Comparison of ENCODE assay signal across 16 cellular contexts in genomic region chr5:8633259-8633658, GRCh38.
DNase-seq lines count a peak whose midpoint lies in the region; ATAC-seq and TF ChIP-seq lines count a peak whose summit lies in the region.
"Had no signal": no experiment of that assay in that cellular context is flagged by ENCODE, and none has a peak within 500 bp of the region (broad histone marks: within the 10 kb centered on the region; RNA-seq: fewer than 3 reads in every experiment).

No MANE protein-coding gene starts in this region.

- H3K27ac Mint-ChIP-seq in type B pancreatic cell, result peak overlapping the region; percentile 61
- H3K27ac Mint-ChIP-seq: CD4-positive, CD25-positive, alpha-beta regulatory T cell had no signal

- no peaks in the 10 kb centered on the region for H3K9me3 ChIP-seq in adipocyte (ENCODE audit: control insufficient read depth, low read length)
- H3K9me3 ChIP-seq: Caco-2, HAP-1, SJCRH30 had no signal

- ATAC-seq in activated T-cell treated with anti-CD3 and anti-CD28 coated beads, Interleukin-2, amount 50 U/mL, for 4 hours, result no peak

- peaks cover 13% of the 10 kb centered on the region for H3K4me1 Mint-ChIP-seq in type B pancreatic cell (ENCODE audit: unreplicated experiment)
- no peaks in the 10 kb centered on the region for H3K4me1 Mint-ChIP-seq in activated T-cell treated with anti-CD3 and anti-CD28 coated beads, Interleukin-2, amount 50 U/mL, for 4 hours (ENCODE audit: low read depth)
- H3K4me1 Mint-ChIP-seq: CD4-positive, CD25-positive, alpha-beta regulatory T cell had no signal

- no peaks in the 10 kb centered on the region for H3K4me1 ChIP-seq in adipocyte (ENCODE audit: control insufficient read depth, insufficient read depth, low read length)
- H3K4me1 ChIP-seq: Caco-2, HAP-1, SJCRH30 had no signal

- no peaks in the 10 kb centered on the region for H3K27me3 ChIP-seq in adipocyte (replicated peaks; ENCODE audit: control insufficient read depth, insufficient read depth, low read length)
- H3K27me3 ChIP-seq: SJCRH30 had no signal

- H3K27me3 Mint-ChIP-seq in type B pancreatic cell, result no peaks in the 10 kb centered on the region
- no peaks in the 10 kb centered on the region for H3K27me3 Mint-ChIP-seq in activated T-cell treated with anti-CD3 and anti-CD28 coated beads, Interleukin-2, amount 50 U/mL, for 4 hours (ENCODE audit: low read depth)
- H3K27me3 Mint-ChIP-seq: CD4-positive, CD25-positive, alpha-beta regulatory T cell had no signal

- H3K4me3 Mint-ChIP-seq in type B pancreatic cell, result peak overlapping the region; percentile 34
- no peak overlapping the region for H3K4me3 Mint-ChIP-seq in activated T-cell treated with anti-CD3 and anti-CD28 coated beads, Interleukin-2, amount 50 U/mL, for 4 hours
- H3K4me3 Mint-ChIP-seq: CD4-positive, CD25-positive, alpha-beta regulatory T cell had no signal

- H3K9ac ChIP-seq in adipocyte (ENCODE audit: low read length), result no peak overlapping the region

- no peak for TF ChIP-seq CTCF in fibroblast of the aortic adventitia (IDR thresholded peaks at IDR 0.05; ENCODE audit: insufficient read depth, low read length)
- no peak for TF ChIP-seq CTCF in type B pancreatic cell (conservative IDR thresholded peaks at IDR 0.05)

- peaks cover 9% of the 10 kb centered on the region for H3K9me3 Mint-ChIP-seq in type B pancreatic cell
- H3K9me3 Mint-ChIP-seq in activated T-cell treated with anti-CD3 and anti-CD28 coated beads, Interleukin-2, amount 50 U/mL, for 4 hours, result peaks cover 8% of the 10 kb centered on the region

- no peaks in the 10 kb centered on the region for H3K36me3 Mint-ChIP-seq in type B pancreatic cell
- H3K36me3 Mint-ChIP-seq in activated T-cell treated with anti-CD3 and anti-CD28 coated beads, Interleukin-2, amount 50 U/mL, for 4 hours (ENCODE audit: insufficient read depth), result no peaks in the 10 kb centered on the region
- H3K36me3 Mint-ChIP-seq: CD4-positive, CD25-positive, alpha-beta regulatory T cell had no signal

- peak; percentile 39 for DNase-seq in DMS 273 (lab: John Stamatoyannopoulos, UW; ENCODE audit: unreplicated experiment)
- DNase-seq in DMS 273 treated with DMSO at 0.1 percent for 48 hours (lab: John Stamatoyannopoulos, UW), result no peak
- peak; percentile 30 for DNase-seq in adipocyte (ENCODE audit: low read depth)
- DNase-seq in fibroblast of the aortic adventitia (ENCODE audit: low read depth), result peak; percentile 22
- no peak for DNase-seq in type B pancreatic cell (ENCODE audit: extremely low spot score, unreplicated experiment)
- no peak for DNase-seq in activated gamma-delta T cell (lab: John Stamatoyannopoulos, UW)
- no peak for DNase-seq in activated T-cell treated with anti-CD3 and anti-CD28 coated beads, Interleukin-2, amount 50 U/mL, for 4 hours
- no peak for DNase-seq in GOT3 (lab: John Stamatoyannopoulos, UW)
- DNase-seq: AML-193; Caco-2; CD4-positive, CD25-positive, alpha-beta regulatory T cell; DMS53; NCI-H187; NCI-H345; SJCRH30 had no signal

- H3K4me3 ChIP-seq in adipocyte (ENCODE audit: low read length), result no peak overlapping the region
- no peak overlapping the region for H3K4me3 ChIP-seq in fibroblast of the aortic adventitia (ENCODE audit: low read depth, low read length)
- H3K4me3 ChIP-seq: HAP-1, SJCRH30 had no signal

- H3K36me3 ChIP-seq in adipocyte (ENCODE audit: control insufficient read depth, insufficient read depth, low read length, severe bottlenecking), result no peaks in the 10 kb centered on the region
- H3K36me3 ChIP-seq: HAP-1, SJCRH30 had no signal

Comparison
In these comparisons a context has a peak if more than half of its experiments do, and no peak if none do; other contexts are left out.
1. DNase-seq: peak in DMS 273 (single experiment), adipocyte (single experiment) and fibroblast of the aortic adventitia (single experiment); none in DMS 273 treated with DMSO at 0.1 percent for 48 hours (single experiment), type B pancreatic cell (single experiment), activated gamma-delta T cell (single experiment), activated T-cell treated with anti-CD3 and anti-CD28 coated beads, Interleukin-2, amount 50 U/mL, for 4 hours (single experiment) and GOT3 (single experiment).